Comparison of ENCODE assay signal across 19 cellular contexts in the genomic region with DNA sequence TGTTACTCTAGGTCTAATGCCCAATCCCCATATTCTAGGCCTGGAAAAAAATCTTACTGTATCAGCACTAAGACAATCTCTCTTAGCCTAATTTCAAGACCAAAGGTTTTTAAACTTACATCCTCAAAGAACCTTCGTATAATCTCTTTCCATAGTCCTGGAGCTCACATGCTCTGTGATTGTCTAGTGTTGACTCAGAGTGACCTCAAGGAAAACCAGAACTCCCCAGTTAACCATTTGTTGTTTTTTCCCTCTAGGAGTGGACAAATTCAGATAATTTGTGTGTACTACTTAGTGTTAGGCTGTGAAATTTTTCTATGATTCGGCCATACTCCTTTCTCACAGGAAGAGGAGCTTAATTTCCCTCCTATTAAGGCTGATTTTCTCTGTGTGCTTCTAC.
A peak's percentile ranks its signal among the peaks of the same experiment; 100 is the strongest.
DNase-seq lines count a peak whose midpoint lies in the region; ATAC-seq and TF ChIP-seq lines count a peak whose summit lies in the region.
"Had no signal": no experiment of that assay in that cellular context is flagged by ENCODE, and none has a peak within 500 bp of the region (broad histone marks: within the 10 kb centered on the region; RNA-seq: fewer than 3 reads in every experiment).

No MANE protein-coding gene starts in this region.

- peak; percentile 6 for DNase-seq in HCEC 1CT
- DNase-seq in PC-3 = peak; percentile 13
- DNase-seq in epithelial cell of esophagus (ENCODE audit: low read depth) = peak; percentile 27
- DNase-seq in mesendoderm = no peak
- DNase-seq in NCI-H1436 treated with DMSO at 0.1 percent for 48 hours (lab: John Stamatoyannopoulos, UW) = no peak
- DNase-seq in activated CD4-positive, alpha-beta T cell treated with anti-CD3 and anti-CD28 coated beads, Interleukin-2, amount 10 ng/mL, durations not matched to agents 24 days and 14 days = no peak
- DNase-seq: ACHN; C1 segment of cervical spinal cord; CD8-positive, alpha-beta memory T cell; Karpas-422; NCI-H1092 treated with DMSO at 0.1 percent for 48 hours; NCI-H2081 treated with DMSO at 0.1 percent for 48 hours; NCI-H510A; NCI-H82; T-helper 1 cell had no signal

- WGBS in mesendoderm (ENCODE audit: extremely low coverage, insufficient coverage, low lambda C conversion rate) = no CpG with 5 or more reads among the region's 2 CpGs

- no peak overlapping the region for H3K27ac Mint-ChIP-seq in activated CD4-positive, alpha-beta T cell treated with anti-CD3 and anti-CD28 coated beads, Interleukin-2, amount 10 ng/mL, durations not matched to agents 24 days and 14 days
- H3K27ac Mint-ChIP-seq: CD8-positive, alpha-beta memory T cell; IgD-negative memory B cell had no signal

- POLR2A ChIA-PET in PC-3 (lab: Charles Lee; ENCODE audit: unreplicated experiment) = no interaction called here

- H3K27me3 Mint-ChIP-seq in activated CD4-positive, alpha-beta T cell treated with anti-CD3 and anti-CD28 coated beads, Interleukin-2, amount 10 ng/mL, durations not matched to agents 24 days and 14 days = no peaks in the 10 kb centered on the region

- H4K20me1 ChIP-seq in PC-3 (ENCODE audit: low read length) = no peaks in the 10 kb centered on the region

- H3K4me2 ChIP-seq in PC-3 (ENCODE audit: low read length) = no peak overlapping the region
- no peak overlapping the region for H3K4me2 ChIP-seq in mesendoderm (ENCODE audit: low read length)

- no peaks in the 10 kb centered on the region for H3K4me1 Mint-ChIP-seq in activated CD4-positive, alpha-beta T cell treated with anti-CD3 and anti-CD28 coated beads, Interleukin-2, amount 10 ng/mL, durations not matched to agents 24 days and 14 days
- H3K4me1 Mint-ChIP-seq: CD8-positive, alpha-beta memory T cell; IgD-negative memory B cell had no signal

- no peaks in the 10 kb centered on the region for H3K36me3 Mint-ChIP-seq in activated CD4-positive, alpha-beta T cell treated with anti-CD3 and anti-CD28 coated beads, Interleukin-2, amount 10 ng/mL, durations not matched to agents 24 days and 14 days (ENCODE audit: low read depth)
- H3K36me3 Mint-ChIP-seq: CD8-positive, alpha-beta memory T cell; IgD-negative memory B cell had no signal

- no peak overlapping the region for H3K4me3 Mint-ChIP-seq in activated CD4-positive, alpha-beta T cell treated with anti-CD3 and anti-CD28 coated beads, Interleukin-2, amount 10 ng/mL, durations not matched to agents 24 days and 14 days
- H3K4me3 Mint-ChIP-seq: CD8-positive, alpha-beta memory T cell; IgD-negative memory B cell had no signal

- no peak overlapping the region for H3K27ac ChIP-seq in PC-3 (ENCODE audit: low read length)
- no peak overlapping the region for H3K27ac ChIP-seq in mesendoderm (ENCODE audit: low read depth, low read length)

- H3K9me3 ChIP-seq in PC-3 (ENCODE audit: low read length) = no peaks in the 10 kb centered on the region

- CTCF ChIA-PET in PC-3 (lab: Charles Lee) = no interaction called here

- BruUV-seq in PC-3 (replicated peaks; lab: Mats Ljungman, UMichigan) = no TSS peak

- intact Hi-C loops in PC-3 (cut with micrococcal nuclease) = no loop called here
- intact Hi-C loops in activated CD4-positive, alpha-beta T cell treated with anti-CD3 and anti-CD28 coated beads, Interleukin-2, amount 10 ng/mL, durations not matched to agents 24 days and 14 days (cut with micrococcal nuclease) = no loop called here

- H2AFZ ChIP-seq in PC-3 (ENCODE audit: low read length) = no peak overlapping the region; the same call in 1 of the 2 replicates

- no peak overlapping the region for H3K56ac ChIP-seq in mesendoderm (ENCODE audit: low read length)

- no peaks in the 10 kb centered on the region for H3K36me3 ChIP-seq in PC-3 (ENCODE audit: low read depth, low read length)
- no peaks in the 10 kb centered on the region for H3K36me3 ChIP-seq in mesendoderm (ENCODE audit: control insufficient read depth, insufficient read depth, low read length)

- H3K9ac ChIP-seq in PC-3 (ENCODE audit: low read length) (no peak overlapping the region), mesendoderm (ENCODE audit: low read length) (no peak overlapping the region)

- H3K4me3 ChIP-seq in PC-3 (ENCODE audit: low read length) (no peak overlapping the region), epithelial cell of esophagus (ENCODE audit: low read length) (no peak overlapping the region), mesendoderm (ENCODE audit: low read length) (no peak overlapping the region)

- H3K27me3 ChIP-seq in PC-3 (ENCODE audit: low read length) = no peaks in the 10 kb centered on the region
- no peaks in the 10 kb centered on the region for H3K27me3 ChIP-seq in mesendoderm (ENCODE audit: insufficient read depth, low read length, poor library complexity)

- H3K4ac ChIP-seq in mesendoderm (ENCODE audit: low read depth, low read length) = no peak overlapping the region

- H3F3A ChIP-seq in PC-3 (ENCODE audit: low read length, unreplicated experiment) = no peaks in the 10 kb centered on the region

- no peaks in the 10 kb centered on the region for H3K9me2 ChIP-seq in PC-3 (replicated peaks; ENCODE audit: low read length)

- peak overlapping the region; percentile 39 for H3K18ac ChIP-seq in mesendoderm (ENCODE audit: low read length)

- no peak overlapping the region for H2BK15ac ChIP-seq in mesendoderm (replicated peaks; ENCODE audit: low read depth)

- H4K5ac ChIP-seq in mesendoderm (ENCODE audit: low read length) = no peak overlapping the region

- no peaks in the 10 kb centered on the region for H3K9me3 Mint-ChIP-seq in activated CD4-positive, alpha-beta T cell treated with anti-CD3 and anti-CD28 coated beads, Interleukin-2, amount 10 ng/mL, durations not matched to agents 24 days and 14 days
- H3K9me3 Mint-ChIP-seq: CD8-positive, alpha-beta memory T cell; IgD-negative memory B cell had no signal

- H2BK120ac ChIP-seq in mesendoderm (ENCODE audit: low read depth, low read length) = no peak overlapping the region

- no peak for TF ChIP-seq CTCF in PC-3 (conservative IDR thresholded peaks at IDR 0.05; ENCODE audit: low read depth, low read length)
- TF ChIP-seq CTCF in epithelial cell of esophagus (IDR thresholded peaks at IDR 0.05; ENCODE audit: insufficient read depth, low read depth, low read length, missing control alignments) = no peak

- no peak overlapping the region for H3K23ac ChIP-seq in mesendoderm (ENCODE audit: low read length)

- H2BK5ac ChIP-seq in mesendoderm (ENCODE audit: low read length) = no peak overlapping the region

- H3K79me2 ChIP-seq in PC-3 (ENCODE audit: low read length) = no peaks in the 10 kb centered on the region
- H3K79me2 ChIP-seq in mesendoderm (ENCODE audit: control insufficient read depth, insufficient read depth, low read length) = no peaks in the 10 kb centered on the region

- no peak overlapping the region for H2AK5ac ChIP-seq in mesendoderm (ENCODE audit: low read length)

- no peak overlapping the region for H4K8ac ChIP-seq in mesendoderm (ENCODE audit: low read depth, low read length)

- H3K79me1 ChIP-seq in mesendoderm (ENCODE audit: low read length) = no peaks in the 10 kb centered on the region

- H3K4me1 ChIP-seq in PC-3 (ENCODE audit: insufficient read depth, low read length) (peaks cover 10% of the 10 kb centered on the region), mesendoderm (ENCODE audit: control insufficient read depth, low read depth, low read length) (no peaks in the 10 kb centered on the region)

- no peak for ATAC-seq in PC-3
- no peak for ATAC-seq in HG02870 (IDR thresholded peaks at IDR 0.05; ENCODE audit: unreplicated experiment)
- no peak for ATAC-seq in GM21423 (IDR thresholded peaks at IDR 0.05; ENCODE audit: unreplicated experiment)
- ATAC-seq: HCT116 had no signal

Comparison
In these comparisons a context has a peak if more than half of its experiments do, and no peak if none do; other contexts are left out.
1. DNase-seq: peak in HCEC 1CT (single experiment), PC-3 (single experiment) and epithelial cell of esophagus (single experiment); none in mesendoderm (single experiment), NCI-H1436 treated with DMSO at 0.1 percent for 48 hours (single experiment) and activated CD4-positive, alpha-beta T cell treated with anti-CD3 and anti-CD28 coated beads, Interleukin-2, amount 10 ng/mL, durations not matched to agents 24 days and 14 days (single experiment).